In the genomic region with DNA sequence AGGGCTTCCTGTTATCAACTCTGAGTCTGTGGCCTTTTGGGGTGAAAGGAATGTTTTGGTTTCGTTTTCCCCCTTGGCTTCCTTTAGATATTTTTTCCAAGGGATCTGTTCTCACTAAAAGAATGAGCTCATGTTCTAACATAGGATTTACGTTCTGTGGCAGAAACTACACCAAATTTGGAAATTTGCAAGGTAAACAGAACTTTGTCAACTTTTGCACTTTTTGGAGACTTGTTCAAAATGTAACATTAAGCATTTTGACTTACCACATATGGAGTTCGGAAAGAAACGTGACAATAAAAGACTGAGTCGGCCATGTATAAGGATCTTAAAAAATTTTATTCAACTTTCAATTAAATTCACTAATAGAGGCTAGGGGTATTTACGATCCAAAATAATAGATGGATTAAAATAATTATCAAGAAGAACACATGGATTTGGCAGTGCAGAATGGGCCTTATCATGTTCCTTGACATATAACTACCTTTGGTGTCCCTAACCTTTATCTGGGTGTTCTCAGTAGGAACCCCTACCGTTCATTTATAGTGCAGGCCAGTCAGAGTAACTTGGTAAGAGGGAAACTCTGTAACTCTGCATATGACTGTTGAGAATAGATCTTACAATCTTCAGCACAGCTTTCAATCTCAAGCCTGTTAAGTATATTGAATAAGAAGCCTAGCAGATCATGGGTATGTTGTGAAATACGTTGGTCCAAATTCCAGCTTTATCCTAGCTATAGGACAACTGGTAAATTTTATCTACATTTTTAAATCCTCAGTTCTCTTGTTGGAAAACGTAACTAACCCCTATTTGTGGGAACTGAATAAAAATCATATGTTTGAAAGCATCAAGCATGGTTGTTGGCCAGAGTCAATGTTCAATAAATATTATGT, we compare ENCODE assay signal across 1 cellular context.
TF ChIP-seq lines count a peak whose summit lies in the region.

No MANE protein-coding gene starts in this region.

TF ChIP-seq in HepG2, 621 proteins besides CTCF, POLR2A, EP300 and RAD21:
- TF ChIP-seq MAFK (conservative IDR thresholded peaks at IDR 0.05 in 1 of 2, IDR thresholded peaks at IDR 0.05 in 1 of 2; ENCODE audit: low read length in 2 of 2) (peak; percentile 31 to 49; a peak in 1 of 4 replicates), ZNF878 (CRISPR knock-in tag; IDR thresholded peaks at IDR 0.05) (no peak), ZNF580 (CRISPR knock-in tag; IDR thresholded peaks at IDR 0.05; ENCODE audit: borderline replicate concordance, low read depth) (no peak), NKX3-1 (CRISPR knock-in tag; IDR thresholded peaks at IDR 0.05) (no peak), REXO4 (CRISPR knock-in tag; IDR thresholded peaks at IDR 0.05; ENCODE audit: borderline replicate concordance) (no peak), MAFF (IDR thresholded peaks at IDR 0.05; ENCODE audit: low read depth, low read length) (peak; percentile 27; the same call in 1 of the 2 replicates)
- TF ChIP-seq, protein P1, sequence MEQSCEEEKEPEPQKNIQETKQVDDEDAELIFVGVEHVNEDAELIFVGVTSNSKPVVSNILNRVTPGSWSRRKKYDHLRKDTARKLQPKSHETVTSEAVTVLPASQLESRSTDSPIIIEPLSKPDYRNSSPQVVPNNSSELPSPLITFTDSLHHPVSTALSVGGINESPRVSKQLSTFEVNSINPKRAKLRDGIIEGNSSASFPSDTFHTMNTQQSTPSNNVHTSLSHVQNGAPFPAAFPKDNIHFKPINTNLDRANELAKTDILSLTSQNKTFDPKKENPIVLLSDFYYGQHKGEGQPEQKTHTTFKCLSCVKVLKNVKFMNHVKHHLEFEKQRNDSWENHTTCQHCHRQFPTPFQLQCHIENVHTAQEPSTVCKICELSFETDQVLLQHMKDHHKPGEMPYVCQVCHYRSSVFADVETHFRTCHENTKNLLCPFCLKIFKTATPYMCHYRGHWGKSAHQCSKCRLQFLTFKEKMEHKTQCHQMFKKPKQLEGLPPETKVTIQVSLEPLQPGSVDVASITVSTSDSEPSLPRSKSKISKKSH (CRISPR knock-in tag; IDR thresholded peaks at IDR 0.05; ENCODE audit: borderline replicate concordance), result no peak
